ENCODE assay signal across 28 cellular contexts in genomic region chr6:13372688-13373487, GRCh38. TPM values are rescaled to one million over a fixed set of nuclear protein-coding genes. Genes with fewer than 3 reads are reported as not detected.
A peak's percentile ranks its signal among the peaks of the same experiment; 100 is the strongest.
DNase-seq lines count a peak whose midpoint lies in the region; ATAC-seq and TF ChIP-seq lines count a peak whose summit lies in the region.
"Had no signal": no experiment of that assay in that cellular context is flagged by ENCODE, and none has a peak within 500 bp of the region (broad histone marks: within the 10 kb centered on the region; RNA-seq: fewer than 3 reads in every experiment).

No MANE protein-coding gene starts in this region.

- H3K9me2 ChIP-seq in Karpas-422 (replicated peaks; ENCODE audit: insufficient read depth, low read length), result no peaks in the 10 kb centered on the region

- H3K36me3 ChIP-seq in Karpas-422 (ENCODE audit: insufficient read depth, low read length) (no peaks in the 10 kb centered on the region), smooth muscle cell (ENCODE audit: low read depth) (no peaks in the 10 kb centered on the region), WERI-Rb-1 (no peaks in the 10 kb centered on the region)
- H3K36me3 ChIP-seq: gastroesophageal sphincter, right lobe of liver, SJSA1, transverse colon had no signal

- peak overlapping the region; percentile 4 for H3K27ac Mint-ChIP-seq in T-helper 1 cell treated with Interleukin-12 subunit alpha and Interleukin-12 subunit beta and Interleukin-4 antibody, amounts not matched to agents 30 μg/mL and 1 μg/mL, for 36 hours
- H3K27ac Mint-ChIP-seq: activated CD4-positive, alpha-beta memory T cell treated with anti-CD3 and anti-CD28 coated beads, Interleukin-2, amount 10 ng/mL, durations not matched to agents 7 days and 5 days; activated naive CD4-positive, alpha-beta T cell treated with anti-CD3 and anti-CD28 coated beads for 36 hours had no signal

- no peak overlapping the region for H2AFZ ChIP-seq in Karpas-422 (ENCODE audit: low read length)
- H2AFZ ChIP-seq in smooth muscle cell (ENCODE audit: low read depth), result no peak overlapping the region

- no peak overlapping the region for H3K4me3 ChIP-seq in Karpas-422 (ENCODE audit: low read length)
- H3K4me3 ChIP-seq in coronary artery, result no peak overlapping the region
- no peak overlapping the region for H3K4me3 ChIP-seq in smooth muscle cell
- no peak overlapping the region for H3K4me3 ChIP-seq in WERI-Rb-1 (ENCODE audit: low read depth, low read length)
- H3K4me3 ChIP-seq: body of pancreas, gastroesophageal sphincter, right lobe of liver, SJSA1, stomach, transverse colon had no signal

- H3K79me2 ChIP-seq in Karpas-422 (ENCODE audit: low read length) (peaks cover 68% of the 10 kb centered on the region), smooth muscle cell (ENCODE audit: low read depth) (no peaks in the 10 kb centered on the region)

- no peaks in the 10 kb centered on the region for H3K9me3 Mint-ChIP-seq in T-helper 1 cell treated with Interleukin-12 subunit alpha and Interleukin-12 subunit beta and Interleukin-4 antibody, amounts not matched to agents 30 μg/mL and 1 μg/mL, for 36 hours
- H3K9me3 Mint-ChIP-seq: activated CD4-positive, alpha-beta memory T cell treated with anti-CD3 and anti-CD28 coated beads, Interleukin-2, amount 10 ng/mL, durations not matched to agents 7 days and 5 days; activated naive CD4-positive, alpha-beta T cell treated with anti-CD3 and anti-CD28 coated beads for 36 hours had no signal

- H3K27me3 Mint-ChIP-seq in T-helper 1 cell treated with Interleukin-12 subunit alpha and Interleukin-12 subunit beta and Interleukin-4 antibody, amounts not matched to agents 30 μg/mL and 1 μg/mL, for 36 hours (ENCODE audit: low read depth), result no peaks in the 10 kb centered on the region
- H3K27me3 Mint-ChIP-seq: activated CD4-positive, alpha-beta memory T cell treated with anti-CD3 and anti-CD28 coated beads, Interleukin-2, amount 10 ng/mL, durations not matched to agents 7 days and 5 days had no signal

- no peaks in the 10 kb centered on the region for H3K9me3 ChIP-seq in Karpas-422 (ENCODE audit: low read length)
- H3K9me3 ChIP-seq in smooth muscle cell (replicated peaks; ENCODE audit: low read depth), result no peaks in the 10 kb centered on the region
- no peaks in the 10 kb centered on the region for H3K9me3 ChIP-seq in WERI-Rb-1 (ENCODE audit: severe bottlenecking)
- H3K9me3 ChIP-seq: body of pancreas, gastroesophageal sphincter, right lobe of liver, SJSA1, stomach, transverse colon had no signal

- no peak for ATAC-seq in HG02840 (IDR thresholded peaks at IDR 0.05; ENCODE audit: low FRiP score, unreplicated experiment)
- ATAC-seq: body of pancreas, gastroesophageal sphincter, right lobe of liver had no signal

- H3K4me1 ChIP-seq in Karpas-422 (ENCODE audit: low read length) (peaks cover 97% of the 10 kb centered on the region), smooth muscle cell (ENCODE audit: low read depth) (peaks cover 13% of the 10 kb centered on the region)
- H3K4me1 ChIP-seq: right lobe of liver had no signal

- TF ChIP-seq CTCF in coronary artery (IDR thresholded peaks at IDR 0.05) (no peak), smooth muscle cell (IDR thresholded peaks at IDR 0.05; ENCODE audit: borderline replicate concordance, insufficient read depth, poor library complexity, severe bottlenecking) (no peak), WERI-Rb-1 (IDR thresholded peaks at IDR 0.05; ENCODE audit: low read depth, low read length) (no peak)

- H3K4me3 Mint-ChIP-seq in T-helper 1 cell treated with Interleukin-12 subunit alpha and Interleukin-12 subunit beta and Interleukin-4 antibody, amounts not matched to agents 30 μg/mL and 1 μg/mL, for 36 hours, result no peak overlapping the region
- H3K4me3 Mint-ChIP-seq: activated CD4-positive, alpha-beta memory T cell treated with anti-CD3 and anti-CD28 coated beads, Interleukin-2, amount 10 ng/mL, durations not matched to agents 7 days and 5 days; activated naive CD4-positive, alpha-beta T cell treated with anti-CD3 and anti-CD28 coated beads for 36 hours had no signal

- H3K4me1 Mint-ChIP-seq in T-helper 1 cell treated with Interleukin-12 subunit alpha and Interleukin-12 subunit beta and Interleukin-4 antibody, amounts not matched to agents 30 μg/mL and 1 μg/mL, for 36 hours (ENCODE audit: low read depth), result peaks cover 16% of the 10 kb centered on the region

- 56% methylated on average over 9 of the region's 9 CpGs for WGBS in smooth muscle cell (ENCODE audit: low lambda C conversion rate)

- H3K27ac ChIP-seq in Karpas-422 (ENCODE audit: low read length) (peak overlapping the region; percentile 84), coronary artery (peak overlapping the region; percentile 32 to 57), smooth muscle cell (ENCODE audit: low read depth) (no peak overlapping the region), WERI-Rb-1 (no peak overlapping the region)
- H3K27ac ChIP-seq: body of pancreas, gastroesophageal sphincter, right lobe of liver, SJSA1, transverse colon had no signal

- no peaks in the 10 kb centered on the region for H4K20me1 ChIP-seq in Karpas-422 (ENCODE audit: insufficient read depth, low read depth, low read length)
- H4K20me1 ChIP-seq in smooth muscle cell (ENCODE audit: low read depth), result no peaks in the 10 kb centered on the region

- H3K27me3 ChIP-seq in Karpas-422 (ENCODE audit: low read length) (no peaks in the 10 kb centered on the region), smooth muscle cell (ENCODE audit: low read depth) (no peaks in the 10 kb centered on the region), WERI-Rb-1 (ENCODE audit: insufficient read depth, low read depth, severe bottlenecking) (no peaks in the 10 kb centered on the region)
- H3K27me3 ChIP-seq: body of pancreas, gastroesophageal sphincter, right lobe of liver, SJSA1, stomach, transverse colon had no signal

- H3K4me2 ChIP-seq in Karpas-422 (ENCODE audit: low read depth, low read length, poor library complexity, severe bottlenecking) (peak overlapping the region; percentile 34), smooth muscle cell (peak overlapping the region; percentile 25)

- no peaks in the 10 kb centered on the region for H3F3A ChIP-seq in smooth muscle cell (ENCODE audit: low read depth)

- DNase-seq in T-helper 1 cell (no peak), Karpas-422 (no peak), coronary artery (ENCODE audit: low spot score) (no peak), smooth muscle cell (lab: John Stamatoyannopoulos, UW; ENCODE audit: unreplicated experiment) (no peak), NCI-H1092 treated with DMSO at 0.1 percent for 48 hours (lab: John Stamatoyannopoulos, UW) (no peak), WERI-Rb-1 (no peak)
- DNase-seq: 8988T; activated CD4-positive, alpha-beta memory T cell treated with anti-CD3 and anti-CD28 coated beads, Interleukin-2, amount 10 ng/mL, durations not matched to agents 7 days and 5 days; activated CD8-positive, alpha-beta memory T cell treated with anti-CD3 and anti-CD28 coated beads, Interleukin-2, amount 50 U/mL, for 48 hours; activated naive CD4-positive, alpha-beta T cell treated with anti-CD3 and anti-CD28 coated beads for 36 hours; body of pancreas; C1 segment of cervical spinal cord; DMS53; HCEC 1CT; NCI-H1048; NCI-H1694; NCI-H446 treated with DMSO at 0.1 percent for 48 hours; NCI-H774; right lobe of liver; RPMI8226; stimulated activated CD4-positive, alpha-beta T cell treated with anti-CD3 and anti-CD28 coated beads, Interleukin-12 subunit alpha, Interleukin-12 subunit beta, amount 100 ng/mL, for 4 hours; stimulated activated CD4-positive, alpha-beta T cell treated with anti-CD3 and anti-CD28 coated beads, Interleukin-2, amount 100 ng/mL, for 48 hours; stomach; transverse colon had no signal

- no peaks in the 10 kb centered on the region for H3K36me3 Mint-ChIP-seq in T-helper 1 cell treated with Interleukin-12 subunit alpha and Interleukin-12 subunit beta and Interleukin-4 antibody, amounts not matched to agents 30 μg/mL and 1 μg/mL, for 36 hours (ENCODE audit: low read depth)

- H3K9ac ChIP-seq in Karpas-422 (ENCODE audit: low read length) (peak overlapping the region; percentile 16), smooth muscle cell (ENCODE audit: low read depth) (no peak overlapping the region)

RNA-seq across cellular contexts. Expression of gene TBC1D7, which starts 44.6 kb away (rescaled TPM):
- total RNA-seq in Karpas-422 (2014; rRNA removed; shearing (Covaris generic); ENCODE audit: low replicate concordance), result 16.3 and 28.6 TPM in 2 replicates
- 19.6 and 21.1 TPM in 2 replicates for total RNA-seq in smooth muscle cell
- polyA plus RNA-seq in smooth muscle cell, result 29.5 and 39.6 TPM in 2 replicates

Comparison
In these comparisons a context has a peak if more than half of its experiments do, and no peak if none do; other contexts are left out.
1. H3K27ac ChIP-seq: peak in Karpas-422 (single experiment) and coronary artery (2 of 2); none in smooth muscle cell (single experiment) and WERI-Rb-1 (single experiment).